In the genomic region with DNA sequence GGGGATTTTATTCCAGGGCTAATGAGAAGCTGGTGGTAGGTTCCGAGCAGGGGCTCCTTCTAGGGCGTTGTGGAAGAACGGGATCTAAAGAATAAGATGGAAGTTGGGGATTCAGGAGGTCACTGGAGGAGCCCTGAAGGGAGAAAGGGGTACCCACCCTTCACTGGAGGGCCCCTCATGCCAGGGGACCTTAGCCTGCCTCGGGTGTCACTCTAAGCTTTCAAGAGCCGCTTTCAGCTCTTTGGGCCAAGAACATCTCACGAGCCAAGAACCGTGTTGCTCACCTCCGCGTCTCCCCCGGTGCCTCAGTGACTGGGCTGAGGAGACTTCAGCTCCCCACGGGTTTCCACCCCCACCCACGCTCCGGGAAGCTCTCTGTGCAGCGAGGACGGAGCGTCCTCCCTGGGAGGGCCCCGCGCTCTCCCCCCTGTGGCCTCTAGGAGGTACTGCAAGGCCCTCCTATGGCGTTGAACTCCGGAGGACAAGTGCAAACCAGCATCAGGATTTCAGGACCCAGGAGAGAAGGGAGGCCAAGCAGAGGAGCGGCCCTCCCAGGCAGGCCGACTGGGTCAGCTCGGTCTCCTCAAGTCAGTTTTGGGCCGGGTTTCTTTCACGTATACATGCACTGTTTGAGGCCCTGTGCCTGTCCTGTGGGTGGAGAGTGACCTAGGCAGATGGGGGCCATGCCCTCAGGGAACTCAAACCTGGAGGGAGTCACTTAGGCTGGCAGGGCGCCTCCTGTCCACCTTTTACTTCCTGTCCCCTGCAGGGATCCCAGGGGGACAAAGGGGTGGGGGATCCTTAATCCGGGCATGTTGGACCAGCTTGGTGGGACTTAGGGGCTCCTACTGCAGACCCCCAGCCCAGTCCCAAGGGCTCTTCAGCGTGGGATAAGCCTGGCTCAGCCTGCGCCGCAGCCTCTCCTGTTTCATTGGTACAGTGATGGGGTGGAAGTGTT, we compare ENCODE assay signal across 8 cellular contexts. TPM values are rescaled to one million over a fixed set of nuclear protein-coding genes. Genes with fewer than 3 reads are reported as not detected.
DNase-seq lines count a peak whose midpoint lies in the region; ATAC-seq and TF ChIP-seq lines count a peak whose summit lies in the region.

No MANE protein-coding gene starts in this region.

- peaks cover 89% of the 10 kb centered on the region for H3K27me3 ChIP-seq in SK-N-SH (ENCODE audit: insufficient read depth)

- intact Hi-C loops in posterior vena cava (cut with DNase I): loop anchor here (10.0 kb wide), 2 partner anchors 141 to 221 kb away; a partner anchor contains a TSS

- H3K36me3 ChIP-seq in SK-N-SH (replicated peaks in 1 of 2; ENCODE audit: control insufficient read depth in 1 of 2, insufficient read depth in 2 of 2, low read length in 1 of 2): no peaks in the 10 kb centered on the region

- H3K27me3 Mint-ChIP-seq in activated naive CD4-positive, alpha-beta T cell treated with anti-CD3 and anti-CD28 coated beads, Interleukin-2, amount 10 ng/mL, durations not matched to agents 7 days and 5 days: peaks cover 56% of the 10 kb centered on the region

- ATAC-seq in GM18498 (IDR thresholded peaks at IDR 0.05; ENCODE audit: unreplicated experiment): no peak

- no peaks in the 10 kb centered on the region for H3K9me3 Mint-ChIP-seq in activated naive CD4-positive, alpha-beta T cell treated with anti-CD3 and anti-CD28 coated beads, Interleukin-2, amount 10 ng/mL, durations not matched to agents 7 days and 5 days

- peaks cover 8% of the 10 kb centered on the region for H3K4me1 Mint-ChIP-seq in activated naive CD4-positive, alpha-beta T cell treated with anti-CD3 and anti-CD28 coated beads, Interleukin-2, amount 10 ng/mL, durations not matched to agents 7 days and 5 days

- no peaks in the 10 kb centered on the region for H3K9me2 ChIP-seq in SK-N-SH

- H3K4me3 ChIP-seq in SK-N-SH (ENCODE audit: low read depth in 2 of 2, low read length in 1 of 2): no peak overlapping the region

- DNase-seq in DMS79 (lab: John Stamatoyannopoulos, UW) (peak; percentile 11), HT-29 (ENCODE audit: low spot score) (peak; percentile 66), SK-N-SH (peak; percentile 87), glomerular visceral epithelial cell (ENCODE audit: extremely low spot score) (peak; percentile 72), posterior vena cava (ENCODE audit: low spot score) (peak; percentile 91), ureter (ENCODE audit: low spot score) (peak; percentile 65)
- DNase-seq in activated naive CD4-positive, alpha-beta T cell treated with anti-CD3 and anti-CD28 coated beads, Interleukin-2, amount 10 ng/mL, durations not matched to agents 7 days and 5 days: peak; percentile 74

- no peaks in the 10 kb centered on the region for H3K79me2 ChIP-seq in SK-N-SH (ENCODE audit: insufficient read depth)

- 8% methylated on average over 28 of the region's 30 CpGs for WGBS in SK-N-SH (ENCODE audit: low lambda C conversion rate)

- H3K36me3 Mint-ChIP-seq in activated naive CD4-positive, alpha-beta T cell treated with anti-CD3 and anti-CD28 coated beads, Interleukin-2, amount 10 ng/mL, durations not matched to agents 7 days and 5 days: no peaks in the 10 kb centered on the region

- H2AFZ ChIP-seq in SK-N-SH (ENCODE audit: low read depth): no peak overlapping the region

- no peak overlapping the region for H3K9ac ChIP-seq in SK-N-SH

- H3F3A ChIP-seq in SK-N-SH (replicated peaks; ENCODE audit: insufficient read depth): no peaks in the 10 kb centered on the region

- TF ChIP-seq RAD21 in SK-N-SH (IDR thresholded peaks at IDR 0.05; ENCODE audit: low read length): peak; percentile 67

- no peak overlapping the region for H3K4me2 ChIP-seq in SK-N-SH

- H3K27ac ChIP-seq in SK-N-SH (ENCODE audit: low read depth in 2 of 2, low read length in 1 of 2): no peak overlapping the region

- H4K20me1 ChIP-seq in SK-N-SH (ENCODE audit: insufficient read depth): no peaks in the 10 kb centered on the region

- CTCF ChIA-PET in SK-N-SH (lab: Yijun Ruan, JAX): interaction anchor here (0.5 to 8.1 kb wide), 53 partner anchors 10 to 292 kb away, joined by 3 to 127 read pairs (median 4); a partner anchor contains a TSS
- CTCF ChIA-PET in activated naive CD4-positive, alpha-beta T cell treated with anti-CD3 and anti-CD28 coated beads, Interleukin-2, amount 10 ng/mL, durations not matched to agents 7 days and 5 days (lab: Charles Lee): interaction anchor here (0.7 to 3.6 kb wide), 32 partner anchors 9 to 429 kb away, joined by 3 to 59 read pairs (median 4); a partner anchor contains a TSS

- H3K9me3 ChIP-seq in SK-N-SH: no peaks in the 10 kb centered on the region

- no peak overlapping the region for H3K4me3 Mint-ChIP-seq in activated naive CD4-positive, alpha-beta T cell treated with anti-CD3 and anti-CD28 coated beads, Interleukin-2, amount 10 ng/mL, durations not matched to agents 7 days and 5 days

- H3K4me1 ChIP-seq in SK-N-SH (ENCODE audit: control insufficient read depth in 1 of 2, insufficient read depth in 2 of 2, low read depth in 1 of 2, low read length in 1 of 2): peaks cover 0 to 2% of the 10 kb centered on the region in 2 experiments; a peak in 1 of 4 replicates

- no peak overlapping the region for H3K27ac Mint-ChIP-seq in activated naive CD4-positive, alpha-beta T cell treated with anti-CD3 and anti-CD28 coated beads, Interleukin-2, amount 10 ng/mL, durations not matched to agents 7 days and 5 days

- TF ChIP-seq EP300 in SK-N-SH (IDR thresholded peaks at IDR 0.05; ENCODE audit: borderline replicate concordance in 1 of 2, low read depth in 1 of 2, low read length in 1 of 2): no peak

- POLR2A ChIA-PET in SK-N-SH (lab: Yijun Ruan, JAX): no interaction called here

- TF ChIP-seq CTCF in SK-N-SH (IDR thresholded peaks at IDR 0.05): peak; percentile 81

TF ChIP-seq in SK-N-SH, 30 proteins besides CTCF, POLR2A, EP300 and RAD21:
- TF ChIP-seq FOXJ3 (CRISPR knock-in tag; IDR thresholded peaks at IDR 0.05) (no peak), GATA2 (CRISPR knock-in tag; IDR thresholded peaks at IDR 0.05) (no peak), FOXM1 (IDR thresholded peaks at IDR 0.05; ENCODE audit: low read depth) (no peak), RFX5 (IDR thresholded peaks at IDR 0.05; ENCODE audit: low read length) (no peak), SMC3 (IDR thresholded peaks at IDR 0.05; ENCODE audit: low read depth, low read length) (peak; percentile 81)
- TF ChIP-seq, protein P1, sequence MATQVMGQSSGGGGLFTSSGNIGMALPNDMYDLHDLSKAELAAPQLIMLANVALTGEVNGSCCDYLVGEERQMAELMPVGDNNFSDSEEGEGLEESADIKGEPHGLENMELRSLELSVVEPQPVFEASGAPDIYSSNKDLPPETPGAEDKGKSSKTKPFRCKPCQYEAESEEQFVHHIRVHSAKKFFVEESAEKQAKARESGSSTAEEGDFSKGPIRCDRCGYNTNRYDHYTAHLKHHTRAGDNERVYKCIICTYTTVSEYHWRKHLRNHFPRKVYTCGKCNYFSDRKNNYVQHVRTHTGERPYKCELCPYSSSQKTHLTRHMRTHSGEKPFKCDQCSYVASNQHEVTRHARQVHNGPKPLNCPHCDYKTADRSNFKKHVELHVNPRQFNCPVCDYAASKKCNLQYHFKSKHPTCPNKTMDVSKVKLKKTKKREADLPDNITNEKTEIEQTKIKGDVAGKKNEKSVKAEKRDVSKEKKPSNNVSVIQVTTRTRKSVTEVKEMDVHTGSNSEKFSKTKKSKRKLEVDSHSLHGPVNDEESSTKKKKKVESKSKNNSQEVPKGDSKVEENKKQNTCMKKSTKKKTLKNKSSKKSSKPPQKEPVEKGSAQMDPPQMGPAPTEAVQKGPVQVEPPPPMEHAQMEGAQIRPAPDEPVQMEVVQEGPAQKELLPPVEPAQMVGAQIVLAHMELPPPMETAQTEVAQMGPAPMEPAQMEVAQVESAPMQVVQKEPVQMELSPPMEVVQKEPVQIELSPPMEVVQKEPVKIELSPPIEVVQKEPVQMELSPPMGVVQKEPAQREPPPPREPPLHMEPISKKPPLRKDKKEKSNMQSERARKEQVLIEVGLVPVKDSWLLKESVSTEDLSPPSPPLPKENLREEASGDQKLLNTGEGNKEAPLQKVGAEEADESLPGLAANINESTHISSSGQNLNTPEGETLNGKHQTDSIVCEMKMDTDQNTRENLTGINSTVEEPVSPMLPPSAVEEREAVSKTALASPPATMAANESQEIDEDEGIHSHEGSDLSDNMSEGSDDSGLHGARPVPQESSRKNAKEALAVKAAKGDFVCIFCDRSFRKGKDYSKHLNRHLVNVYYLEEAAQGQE (IDR thresholded peaks at IDR 0.05; ENCODE audit: low read depth, low read length): peak; percentile 60; the same call in 1 of the 2 replicates

RNA-seq across cellular contexts. Expression of a gene that starts 5.1 kb away (rescaled TPM):
- total RNA-seq in HT-29 (2014; rRNA removed; shearing (Covaris generic)): not detected in 2 replicates
- not detected in 2 replicates for polyA plus RNA-seq in SK-N-SH (2012; rRNA removed)
- not detected in 2 replicates for polyA plus RNA-seq in SK-N-SH (2012; cell fraction: cytosol; rRNA removed)
- not detected in 2 replicates for polyA plus RNA-seq in SK-N-SH (2012; cell fraction: nucleus; rRNA removed)
- not detected for total RNA-seq in posterior vena cava
- total RNA-seq in ureter: not detected

RNA-seq across cellular contexts. Expression of a gene that starts 18.1 kb away (rescaled TPM):
- total RNA-seq in HT-29 (2014; rRNA removed; shearing (Covaris generic)): 7.0 and 8.6 TPM in 2 replicates
- not detected in 2 replicates for polyA plus RNA-seq in SK-N-SH (2012; rRNA removed)
- polyA plus RNA-seq in SK-N-SH (2012; cell fraction: cytosol; rRNA removed): 0.13 TPM in 1 of 2 replicates, not detected in the other
- polyA plus RNA-seq in SK-N-SH (2012; cell fraction: nucleus; rRNA removed): 0.16 TPM in 1 of 2 replicates, not detected in the other
- 1 to 10 TPM; 2.1 to 2.2 TPM for total RNA-seq in posterior vena cava
- 131 TPM for total RNA-seq in ureter

RNA-seq across cellular contexts. Expression of a gene that starts 32.7 kb away (rescaled TPM):
- total RNA-seq in HT-29 (2014; rRNA removed; shearing (Covaris generic)): not detected in 2 replicates
- polyA plus RNA-seq in SK-N-SH (2012; rRNA removed): 0.16 and 0.25 TPM in 2 replicates
- polyA plus RNA-seq in SK-N-SH (2012; cell fraction: cytosol; rRNA removed): 0.06 and 0.07 TPM in 2 replicates
- polyA plus RNA-seq in SK-N-SH (2012; cell fraction: nucleus; rRNA removed): 0.13 and 0.16 TPM in 2 replicates
- total RNA-seq in posterior vena cava (not detected), ureter (not detected)

RNA-seq across cellular contexts. Expression of a gene that starts 37.9 kb away (rescaled TPM):
- not detected in 2 replicates for total RNA-seq in HT-29 (2014; rRNA removed; shearing (Covaris generic))
- not detected in 2 replicates for polyA plus RNA-seq in SK-N-SH (2012; rRNA removed)
- not detected in 2 replicates for polyA plus RNA-seq in SK-N-SH (2012; cell fraction: cytosol; rRNA removed)
- polyA plus RNA-seq in SK-N-SH (2012; cell fraction: nucleus; rRNA removed): not detected in 2 replicates
- not detected for total RNA-seq in posterior vena cava
- not detected for total RNA-seq in ureter

RNA-seq across cellular contexts. Expression of a gene that starts 47.3 kb away (rescaled TPM):
- 0.08 and 0.33 TPM in 2 replicates for total RNA-seq in HT-29 (2014; rRNA removed; shearing (Covaris generic))
- not detected in 2 replicates for polyA plus RNA-seq in SK-N-SH (2012; rRNA removed)
- polyA plus RNA-seq in SK-N-SH (2012; cell fraction: cytosol; rRNA removed): not detected in 2 replicates
- polyA plus RNA-seq in SK-N-SH (2012; cell fraction: nucleus; rRNA removed): not detected in 2 replicates
- total RNA-seq in posterior vena cava: 1 to 10 TPM in 1 of 2 donors, under 1 TPM in 1; 0.95 to 1.8 TPM
- 0.36 TPM for total RNA-seq in ureter

Comparison
In these comparisons a context has a peak if more than half of its experiments do, and no peak if none do; other contexts are left out.
1. DNase-seq: peak in every context shown above with its lines; median percentile 91 in posterior vena cava; 87 in SK-N-SH; 74 in activated naive CD4-positive, alpha-beta T cell treated with anti-CD3 and anti-CD28 coated beads, Interleukin-2, amount 10 ng/mL, durations not matched to agents 7 days and 5 days; 72 in glomerular visceral epithelial cell; 66 in HT-29; 65 in ureter; 11 in DMS79.
2. RNA of a gene that starts 18.1 kb away (total RNA-seq): 131 TPM in ureter (single experiment); 7.0 to 8.6 TPM in HT-29 and 2.1 to 2.2 TPM in posterior vena cava; every median in the first group is over 10 times any median in the second.